ENCODE assay signal across 8 cellular contexts in the genomic region with DNA sequence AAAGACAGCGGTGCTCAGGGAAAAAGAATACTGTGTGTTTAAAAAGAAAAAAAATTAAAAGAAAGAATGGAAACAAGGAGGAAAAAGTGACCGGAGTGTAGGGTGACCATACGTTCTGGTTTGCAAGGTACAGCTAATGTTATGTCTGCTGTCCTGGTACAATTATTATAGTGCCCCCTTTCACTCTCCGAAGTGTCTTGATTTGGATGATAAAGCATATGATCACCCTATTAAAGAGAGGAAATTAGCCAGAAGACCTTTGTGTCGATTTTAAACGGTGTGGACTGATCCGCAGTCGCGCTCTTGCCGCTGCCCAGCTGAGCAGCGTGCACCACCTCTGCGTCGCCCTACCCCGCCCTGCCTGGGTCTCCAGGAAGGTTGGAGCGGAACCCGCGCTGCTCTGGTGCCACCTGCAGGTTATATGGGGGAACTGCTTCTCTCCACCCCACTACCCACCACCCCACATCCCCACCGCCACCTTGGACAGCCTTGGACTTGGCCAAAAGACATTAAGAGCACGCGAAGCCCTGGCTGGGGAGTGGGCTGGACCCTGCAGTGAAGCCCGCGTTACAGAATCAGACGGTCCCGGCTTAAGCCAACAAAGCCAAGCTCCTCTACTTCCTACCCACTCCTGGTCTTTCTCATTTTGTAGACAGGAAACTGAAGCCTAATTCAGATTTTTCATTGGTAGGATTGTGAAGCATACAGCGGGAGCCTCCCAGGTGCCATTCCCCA. TPM values are rescaled to one million over a fixed set of nuclear protein-coding genes. Genes with fewer than 3 reads are reported as not detected.
DNase-seq lines count a peak whose midpoint lies in the region; ATAC-seq, FAIRE-seq and TF ChIP-seq lines count a peak whose summit lies in the region.

No MANE protein-coding gene starts in this region.

- TF ChIP-seq CTCF in A673 (conservative IDR thresholded peaks at IDR 0.05; ENCODE audit: low read depth, low read length) = peak; percentile 86
- peak; percentile 59 to 91 for TF ChIP-seq CTCF in endothelial cell of umbilical vein (IDR thresholded peaks at IDR 0.05; ENCODE audit: extremely low read depth in 1 of 2, insufficient read depth in 1 of 2, low read depth in 1 of 2, low read length in 2 of 2)

- no peaks in the 10 kb centered on the region for H3K36me3 ChIP-seq in A673 (ENCODE audit: insufficient read depth, low read length, poor library complexity, severe bottlenecking)
- H3K36me3 ChIP-seq in endothelial cell of umbilical vein (ENCODE audit: control insufficient read depth in 2 of 2, extremely low read depth in 1 of 2, insufficient read depth in 2 of 2, low read length in 2 of 2) = no peaks in the 10 kb centered on the region

- H3K4me3 ChIP-seq in A673 (ENCODE audit: low read depth, low read length, poor library complexity, severe bottlenecking) = peak overlapping the region; percentile 16
- no peak overlapping the region for H3K4me3 ChIP-seq in endothelial cell of umbilical vein (replicated peaks in 1 of 3; ENCODE audit: insufficient read depth in 1 of 3, low read depth in 1 of 3, low read length in 3 of 3)

- H3K4me2 ChIP-seq in endothelial cell of umbilical vein (ENCODE audit: insufficient read depth, low read length) = peak overlapping the region; percentile 43

- H3K4me1 ChIP-seq in A673 (ENCODE audit: insufficient read depth, low read length, poor library complexity, severe bottlenecking) (no peaks in the 10 kb centered on the region), endothelial cell of umbilical vein (ENCODE audit: control insufficient read depth, extremely low read depth, insufficient read depth, low read length) (no peaks in the 10 kb centered on the region)

- no peaks in the 10 kb centered on the region for H3K79me2 ChIP-seq in endothelial cell of umbilical vein (ENCODE audit: control insufficient read depth, insufficient read depth, low read length)

- POLR2A ChIA-PET in A673 (lab: Charles Lee; ENCODE audit: low non-redundant PET) (no interaction called here), endothelial cell of umbilical vein (lab: Charles Lee) (no interaction called here)

- peaks cover 7% of the 10 kb centered on the region for H3K4me1 Mint-ChIP-seq in activated CD8-positive, alpha-beta memory T cell treated with anti-CD3 and anti-CD28 coated beads, Interleukin-2, amount 10 ng/mL, durations not matched to agents 7 days and 5 days

- H3K4me3 Mint-ChIP-seq in activated CD8-positive, alpha-beta memory T cell treated with anti-CD3 and anti-CD28 coated beads, Interleukin-2, amount 10 ng/mL, durations not matched to agents 7 days and 5 days = peak overlapping the region; percentile 7

- peaks cover 22% of the 10 kb centered on the region for H3K27me3 ChIP-seq in A673 (replicated peaks; ENCODE audit: insufficient read depth, low read depth, low read length, poor library complexity)
- H3K27me3 ChIP-seq in endothelial cell of umbilical vein (ENCODE audit: control insufficient read depth in 2 of 2, insufficient read depth in 2 of 2, low read length in 2 of 2) = peaks cover 44 to 49% of the 10 kb centered on the region in 2 experiments

- no peaks in the 10 kb centered on the region for H3K9me3 Mint-ChIP-seq in activated CD8-positive, alpha-beta memory T cell treated with anti-CD3 and anti-CD28 coated beads, Interleukin-2, amount 10 ng/mL, durations not matched to agents 7 days and 5 days (ENCODE audit: low read depth)

- CTCF ChIA-PET in A673 (lab: Charles Lee) (interaction anchor here (0.6 to 1.8 kb wide), 6 partner anchors 9 to 131 kb away, joined by 3 to 8 read pairs (median 4); no protein-coding TSS in a partner anchor), endothelial cell of umbilical vein (lab: Charles Lee) (interaction anchor here (0.7 to 4.9 kb wide), 22 partner anchors 9 to 434 kb away, joined by 3 to 59 read pairs (median 6); partner anchors contain the start of genes MAN2C1 and UBE2Q2)
- CTCF ChIA-PET in activated CD8-positive, alpha-beta memory T cell treated with anti-CD3 and anti-CD28 coated beads, Interleukin-2, amount 10 ng/mL, durations not matched to agents 7 days and 5 days (lab: Charles Lee) = interaction anchor here (0.6 to 4.7 kb wide), 46 partner anchors 10 to 434 kb away, joined by 3 to 51 read pairs (median 4); partner anchors contain the start of genes FBXO22, IMP3 and UBE2Q2

- DNase-seq in A673 (ENCODE audit: low spot score) (peak; percentile 83), HT-29 (ENCODE audit: low spot score) (peak; percentile 93), NOMO-1 treated with dmso at 0.1 percent for 144 hours (lab: John Stamatoyannopoulos, UW; ENCODE audit: unreplicated experiment) (peak; percentile 53), endothelial cell of umbilical vein (ENCODE audit: low read depth, low spot score) (peak; percentile 67), midbrain (lab: John Stamatoyannopoulos, UW) (peak; percentile 73)
- DNase-seq in activated CD8-positive, alpha-beta memory T cell treated with anti-CD3 and anti-CD28 coated beads, Interleukin-2, amount 10 ng/mL, durations not matched to agents 7 days and 5 days = peak; percentile 85
- peak; percentile 49 to 68 for DNase-seq in stimulated activated CD8-positive, alpha-beta memory T cell treated with anti-CD3 and anti-CD28 coated beads, Interleukin-2, amount 100 ng/mL, for 1 hour (ENCODE audit: low read depth in 2 of 2)

- dilution Hi-C loops in endothelial cell of umbilical vein (cut with MboI; ENCODE audit: extremely low pct_ligation_motif_present, low sequenced_read_pairs) = no loop called here

- H3K9me1 ChIP-seq in endothelial cell of umbilical vein (replicated peaks; ENCODE audit: control insufficient read depth, extremely low read depth, insufficient read depth, low read length) = no peaks in the 10 kb centered on the region

- intact Hi-C loops in A673 (cut with micrococcal nuclease; ENCODE audit: unreplicated experiment) = loop anchor here (1.0 to 10.0 kb wide), 3 partner anchors 75 to 123 kb away; no protein-coding TSS in a partner anchor
- intact Hi-C loops in endothelial cell of umbilical vein (cut with micrococcal nuclease) = loop anchor here (1.0 to 10.0 kb wide), 5 partner anchors 74 to 437 kb away; partner anchors contain the start of gene MAN2C1

- BruUV-seq in A673 (replicated peaks; lab: Mats Ljungman, UMichigan) = no TSS peak
- no TSS peak for BruUV-seq in endothelial cell of umbilical vein (replicated peaks; lab: Mats Ljungman, UMichigan)

- H3K9ac ChIP-seq in endothelial cell of umbilical vein (replicated peaks; ENCODE audit: extremely low read depth, insufficient read depth, low read length) = no peak overlapping the region

- no peaks in the 10 kb centered on the region for H4K20me1 ChIP-seq in endothelial cell of umbilical vein (replicated peaks; ENCODE audit: control insufficient read depth, extremely low read depth, insufficient read depth, low read length)

- FAIRE-seq in endothelial cell of umbilical vein (lab: Jason Lieb, UNC) = peak; percentile 80

- H3K9me3 ChIP-seq in A673 (ENCODE audit: low read depth, low read length, poor library complexity, severe bottlenecking) (no peaks in the 10 kb centered on the region), endothelial cell of umbilical vein (replicated peaks; ENCODE audit: control insufficient read depth, insufficient read depth, low read length) (no peaks in the 10 kb centered on the region)

- H3K27ac ChIP-seq in A673 (ENCODE audit: low read depth, low read length, poor library complexity, severe bottlenecking) = no peak overlapping the region
- H3K27ac ChIP-seq in endothelial cell of umbilical vein (ENCODE audit: insufficient read depth, low read depth, low read length) = no peak overlapping the region

- H3K36me3 Mint-ChIP-seq in activated CD8-positive, alpha-beta memory T cell treated with anti-CD3 and anti-CD28 coated beads, Interleukin-2, amount 10 ng/mL, durations not matched to agents 7 days and 5 days = no peaks in the 10 kb centered on the region

- ATAC-seq in GM18873 (IDR thresholded peaks at IDR 0.05; ENCODE audit: low FRiP score, unreplicated experiment) = peak; percentile 53
- ATAC-seq in activated CD8-positive, alpha-beta memory T cell treated with anti-CD3 and anti-CD28 coated beads, Interleukin-2, amount 10 ng/mL, durations not matched to agents 7 days and 5 days = peak; percentile 99

- H2AFZ ChIP-seq in endothelial cell of umbilical vein (ENCODE audit: low read depth, low read length) = no peak overlapping the region

- H3K27ac Mint-ChIP-seq in activated CD8-positive, alpha-beta memory T cell treated with anti-CD3 and anti-CD28 coated beads, Interleukin-2, amount 10 ng/mL, durations not matched to agents 7 days and 5 days = no peak overlapping the region

- peaks cover 69% of the 10 kb centered on the region for H3K27me3 Mint-ChIP-seq in activated CD8-positive, alpha-beta memory T cell treated with anti-CD3 and anti-CD28 coated beads, Interleukin-2, amount 10 ng/mL, durations not matched to agents 7 days and 5 days

- TF ChIP-seq POLR2A in endothelial cell of umbilical vein (IDR thresholded peaks at IDR 0.05; ENCODE audit: low read depth, low read length) = no peak

TF ChIP-seq in endothelial cell of umbilical vein, 7 proteins besides CTCF, POLR2A, EP300 and RAD21 (continues in another document):
- TF ChIP-seq GATA2 (IDR thresholded peaks at IDR 0.05; ENCODE audit: insufficient read depth, insufficient read length, low read depth, low read length) (no peak), MYC (IDR thresholded peaks at IDR 0.05; ENCODE audit: low read depth, low read length) (no peak), FOS (IDR thresholded peaks at IDR 0.05; ENCODE audit: borderline replicate concordance, insufficient read depth, low read length) (no peak), EZH2 (IDR thresholded peaks at IDR 0.05; ENCODE audit: borderline replicate concordance, low read depth, low read length, severe bottlenecking) (no peak), JUN (IDR thresholded peaks at IDR 0.05; ENCODE audit: borderline replicate concordance, insufficient read depth, insufficient read length, low read depth) (no peak), POLR2AphosphoS5 (IDR thresholded peaks at IDR 0.05; ENCODE audit: insufficient read depth, low read depth, low read length) (no peak)

RNA-seq across cellular contexts. Expression of gene UBE2Q2, which starts 41.2 kb away (rescaled TPM):
- 18.1 and 21.4 TPM in 2 replicates for total RNA-seq in A673 (2021)
- total RNA-seq in HT-29 (2014; rRNA removed; shearing (Covaris generic)) = 23.8 and 40.0 TPM in 2 replicates
- total RNA-seq in activated CD8-positive, alpha-beta memory T cell treated with anti-CD3 and anti-CD28 coated beads, Interleukin-2, amount 10 ng/mL, durations not matched to agents 7 days and 5 days = 10 to 100 TPM; 25.5 to 36.3 TPM
- total RNA-seq in endothelial cell of umbilical vein = 28.5 and 32.8 TPM in 2 replicates
- 8.9 and 12.9 TPM in 2 replicates for polyA plus RNA-seq in endothelial cell of umbilical vein
- polyA plus RNA-seq in endothelial cell of umbilical vein (2011; cell fraction: cytosol; rRNA removed) = 16.0 and 16.5 TPM in 2 replicates
- 24.1 and 31.9 TPM in 2 replicates for polyA plus RNA-seq in endothelial cell of umbilical vein (2011; cell fraction: nucleus; rRNA removed)
- polyA plus RNA-seq in endothelial cell of umbilical vein (2012) = 21.2 and 33.3 TPM in 2 replicates
- 11.3 and 14.0 TPM in 2 replicates for polyA minus RNA-seq in endothelial cell of umbilical vein
- 8.7 TPM for polyA minus RNA-seq in endothelial cell of umbilical vein (2011; cell fraction: cytosol; rRNA and poly(A)+ RNA removed)
- 19.0 and 38.4 TPM in 2 replicates for polyA minus RNA-seq in endothelial cell of umbilical vein (2011; cell fraction: nucleus; rRNA and poly(A)+ RNA removed)
